In genomic region chr17:73391331-73392265, GRCh38 we compare ENCODE assay signal across 18 cellular contexts.
DNase-seq lines count a peak whose midpoint lies in the region; ATAC-seq and TF ChIP-seq lines count a peak whose summit lies in the region.
"Had no signal": no experiment of that assay in that cellular context is flagged by ENCODE, and none has a peak within 500 bp of the region (broad histone marks: within the 10 kb centered on the region; RNA-seq: fewer than 3 reads in every experiment).

No MANE protein-coding gene starts in this region.

- no peaks in the 10 kb centered on the region for H3K9me3 ChIP-seq in heart left ventricle
- H3K9me3 ChIP-seq in lower lobe of right lung: no peaks in the 10 kb centered on the region
- H3K9me3 ChIP-seq: A549 had no signal

- H3K4me3 ChIP-seq in heart left ventricle: no peak overlapping the region
- no peak overlapping the region for H3K4me3 ChIP-seq in lower lobe of right lung
- H3K4me3 ChIP-seq: A549 had no signal

- no peak for ATAC-seq in Right ventricle myocardium inferior
- ATAC-seq in heart left ventricle: no peak
- no peak for ATAC-seq in lower lobe of right lung
- ATAC-seq in HG03196 (IDR thresholded peaks at IDR 0.05; ENCODE audit: unreplicated experiment): no peak
- ATAC-seq: A549, HCT116 had no signal

- TF ChIP-seq CTCF in heart left ventricle (IDR thresholded peaks at IDR 0.05) (no peak), lower lobe of right lung (IDR thresholded peaks at IDR 0.05) (no peak)

- TF ChIP-seq POLR2A in heart left ventricle (IDR thresholded peaks at IDR 0.05): no peak

- intact Hi-C loops in Right ventricle myocardium inferior (cut with DNase I): no loop called here
- intact Hi-C loops in heart left ventricle (cut with DNase I): no loop called here
- intact Hi-C loops in lower lobe of right lung (cut with DNase I): no loop called here
- intact Hi-C loops in posterior vena cava (cut with DNase I): no loop called here

- DNase-seq in Right ventricle myocardium inferior (ENCODE audit: missing footprints) (peak; percentile 35), heart left ventricle (no peak), lower lobe of right lung (peak; percentile 29), posterior vena cava (ENCODE audit: low spot score) (peak; percentile 57), glomerular visceral epithelial cell (ENCODE audit: extremely low spot score) (no peak), NCI-H1417 treated with DMSO at 0.1 percent for 48 hours (lab: John Stamatoyannopoulos, UW) (no peak)
- no peak for DNase-seq in activated CD4-positive, alpha-beta T cell treated with anti-CD3 and anti-CD28 coated beads for 4 hours
- DNase-seq: AML-193; CD4-positive, alpha-beta memory T cell; DMS79 treated with DMSO at 0.1 percent for 48 hours; GF-D8; HFFc6; IMR-90 had no signal

- WGBS in heart left ventricle, 4 donors: 93 to 95% (median 94%) methylated on average over 9 to 24 of the region's 24 CpGs

- H3K27me3 ChIP-seq in heart left ventricle: no peaks in the 10 kb centered on the region
- no peaks in the 10 kb centered on the region for H3K27me3 ChIP-seq in lower lobe of right lung (ENCODE audit: low read depth)

- no peaks in the 10 kb centered on the region for H3K4me1 ChIP-seq in heart left ventricle
- no peaks in the 10 kb centered on the region for H3K4me1 ChIP-seq in lower lobe of right lung
- H3K4me1 ChIP-seq: A549 had no signal

- H3K27ac ChIP-seq in heart left ventricle (no peak overlapping the region), lower lobe of right lung (no peak overlapping the region)
- H3K27ac ChIP-seq: 22Rv1, A549, C4-2B had no signal

- H3K36me3 ChIP-seq in heart left ventricle (no peaks in the 10 kb centered on the region), lower lobe of right lung (no peaks in the 10 kb centered on the region)

Comparison
In these comparisons a context has a peak if more than half of its experiments do, and no peak if none do; other contexts are left out.
1. DNase-seq: peak in Right ventricle myocardium inferior (single experiment), lower lobe of right lung (single experiment) and posterior vena cava (single experiment); none in heart left ventricle (0 of 5), glomerular visceral epithelial cell (single experiment), activated CD4-positive, alpha-beta T cell treated with anti-CD3 and anti-CD28 coated beads for 4 hours (0 of 2) and NCI-H1417 treated with DMSO at 0.1 percent for 48 hours (single experiment).